ENCODE assay signal across 9 cellular contexts in the genomic region with DNA sequence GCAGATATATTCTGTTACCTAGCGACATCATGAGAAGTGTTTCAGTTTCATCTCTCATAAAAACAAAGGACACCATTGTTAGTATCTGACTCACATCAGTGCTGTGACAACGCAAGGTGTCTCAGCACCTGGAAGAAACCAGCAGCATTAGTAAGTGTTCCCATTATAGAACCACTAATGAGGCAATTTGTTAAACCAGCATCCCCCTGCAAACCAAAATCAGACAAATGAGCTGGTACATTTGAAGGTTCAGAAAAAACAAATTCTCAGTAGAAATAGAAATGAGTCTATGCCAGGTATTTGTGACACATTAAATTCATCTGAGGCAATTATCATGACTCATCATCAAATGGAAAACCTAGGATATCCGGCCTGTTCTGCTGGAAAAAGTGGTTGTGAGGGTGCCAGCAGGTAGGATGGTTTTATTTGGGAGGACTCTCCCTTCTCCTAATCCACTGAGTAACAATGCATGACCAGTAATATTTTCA.
DNase-seq lines count a peak whose midpoint lies in the region; ATAC-seq and TF ChIP-seq lines count a peak whose summit lies in the region.
"Had no signal": no experiment of that assay in that cellular context is flagged by ENCODE, and none has a peak within 500 bp of the region (broad histone marks: within the 10 kb centered on the region; RNA-seq: fewer than 3 reads in every experiment).

No MANE protein-coding gene starts in this region.

- H3K4me3 Mint-ChIP-seq in CD4-positive, CD25-positive, alpha-beta regulatory T cell = peak overlapping the region in 1 of 4 donors; percentile 0
- no peak overlapping the region for H3K4me3 Mint-ChIP-seq in activated CD4-positive, alpha-beta memory T cell treated with anti-CD3 and anti-CD28 coated beads for 36 hours
- H3K4me3 Mint-ChIP-seq: naive B cell had no signal

- no peak for TF ChIP-seq POLR2A in lower leg skin (IDR thresholded peaks at IDR 0.05)

- H3K9me3 ChIP-seq in CD4-positive, CD25-positive, alpha-beta regulatory T cell (ENCODE audit: control insufficient read depth in 2 of 2, low read length in 2 of 2) = no peaks in the 10 kb centered on the region

- CTCF ChIA-PET in activated CD4-positive, alpha-beta memory T cell treated with anti-CD3 and anti-CD28 coated beads for 36 hours (lab: Charles Lee) = interaction anchor here (0.7 kb wide), 1 partner anchor 104 kb away, joined by 3 read pairs; no protein-coding TSS in a partner anchor

- H3K4me1 Mint-ChIP-seq in CD4-positive, CD25-positive, alpha-beta regulatory T cell = peaks cover 11 to 40% (median 28%) of the 10 kb centered on the region in 4 donors
- peaks cover 51% of the 10 kb centered on the region for H3K4me1 Mint-ChIP-seq in activated CD4-positive, alpha-beta memory T cell treated with anti-CD3 and anti-CD28 coated beads for 36 hours (ENCODE audit: low read depth)

- no peak overlapping the region for H3K4me3 ChIP-seq in CD4-positive, CD25-positive, alpha-beta regulatory T cell (ENCODE audit: low read depth, low read length)
- H3K4me3 ChIP-seq in lower leg skin (ENCODE audit: low read depth, poor library complexity, severe bottlenecking) = no peak overlapping the region

- peak; percentile 43 to 50 for ATAC-seq in CD4-positive, CD25-positive, alpha-beta regulatory T cell (ENCODE audit: low read depth in 2 of 2)
- peak; percentile 86 for ATAC-seq in GM19025 (IDR thresholded peaks at IDR 0.05; ENCODE audit: low read depth, unreplicated experiment)
- peak; percentile 80 for ATAC-seq in HG03045 (IDR thresholded peaks at IDR 0.05; ENCODE audit: unreplicated experiment)

- 59 to 61% methylated on average over 3 of the region's 3 CpGs for WGBS in lower leg skin, 2 donors

- DNase-seq in CD4-positive, CD25-positive, alpha-beta regulatory T cell = peak in 1 of 3 donors; percentile 63
- peak; percentile 39 for DNase-seq in activated CD4-positive, alpha-beta memory T cell treated with anti-CD3 and anti-CD28 coated beads for 36 hours
- DNase-seq in NCI-H2171 treated with DMSO at 0.1 percent for 48 hours (lab: John Stamatoyannopoulos, UW) = no peak
- DNase-seq in DMS79 treated with DMSO at 0.1 percent for 48 hours (lab: John Stamatoyannopoulos, UW) = no peak
- DNase-seq in lower leg skin (ENCODE audit: low spot score in 2 of 2) = no peak
- DNase-seq in COR-L47 (lab: John Stamatoyannopoulos, UW) = no peak
- DNase-seq: naive B cell had no signal

- H3K4me1 ChIP-seq in CD4-positive, CD25-positive, alpha-beta regulatory T cell (ENCODE audit: control insufficient read depth, insufficient read depth, low read length, poor library complexity, severe bottlenecking) = peaks cover 15% of the 10 kb centered on the region

- H3K27me3 Mint-ChIP-seq in CD4-positive, CD25-positive, alpha-beta regulatory T cell = no peaks in the 10 kb centered on the region
- H3K27me3 Mint-ChIP-seq in activated CD4-positive, alpha-beta memory T cell treated with anti-CD3 and anti-CD28 coated beads for 36 hours = no peaks in the 10 kb centered on the region
- H3K27me3 Mint-ChIP-seq: naive B cell had no signal

- no peak for TF ChIP-seq CTCF in lower leg skin (IDR thresholded peaks at IDR 0.05)

- H3K27me3 ChIP-seq in CD4-positive, CD25-positive, alpha-beta regulatory T cell (ENCODE audit: control insufficient read depth, insufficient read depth, low read length) = no peaks in the 10 kb centered on the region

- H3K36me3 Mint-ChIP-seq in CD4-positive, CD25-positive, alpha-beta regulatory T cell = peaks cover 3% of the 10 kb centered on the region
- H3K36me3 Mint-ChIP-seq in activated CD4-positive, alpha-beta memory T cell treated with anti-CD3 and anti-CD28 coated beads for 36 hours = peaks cover 4% of the 10 kb centered on the region

- no peak overlapping the region for H3K27ac ChIP-seq in CD4-positive, CD25-positive, alpha-beta regulatory T cell (ENCODE audit: insufficient read depth, low read length, poor library complexity, severe bottlenecking)

- POLR2A ChIA-PET in activated CD4-positive, alpha-beta memory T cell treated with anti-CD3 and anti-CD28 coated beads for 36 hours (lab: Charles Lee) = no interaction called here

- H3K36me3 ChIP-seq in CD4-positive, CD25-positive, alpha-beta regulatory T cell (ENCODE audit: control insufficient read depth, insufficient read depth, low read length) = no peaks in the 10 kb centered on the region

- H3K27ac Mint-ChIP-seq in CD4-positive, CD25-positive, alpha-beta regulatory T cell = peak overlapping the region; percentile 39 to 81 (median 49)
- H3K27ac Mint-ChIP-seq in activated CD4-positive, alpha-beta memory T cell treated with anti-CD3 and anti-CD28 coated beads for 36 hours = peak overlapping the region; percentile 44

- H3K9me3 Mint-ChIP-seq in CD4-positive, CD25-positive, alpha-beta regulatory T cell = peaks cover 0 to 14% (median 2%) of the 10 kb centered on the region in 7 donors
- H3K9me3 Mint-ChIP-seq in activated CD4-positive, alpha-beta memory T cell treated with anti-CD3 and anti-CD28 coated beads for 36 hours = peaks cover 31% of the 10 kb centered on the region

- intact Hi-C loops in activated CD4-positive, alpha-beta memory T cell treated with anti-CD3 and anti-CD28 coated beads for 36 hours (cut with micrococcal nuclease) = loop anchor here (1.0 to 10.0 kb wide), 7 partner anchors 15 to 490 kb away; no protein-coding TSS in a partner anchor
- intact Hi-C loops in lower leg skin (cut with DNase I; ENCODE audit: low total_unique reads) = no loop called here
